ENCODE assay signal across 22 cellular contexts in the genomic region with DNA sequence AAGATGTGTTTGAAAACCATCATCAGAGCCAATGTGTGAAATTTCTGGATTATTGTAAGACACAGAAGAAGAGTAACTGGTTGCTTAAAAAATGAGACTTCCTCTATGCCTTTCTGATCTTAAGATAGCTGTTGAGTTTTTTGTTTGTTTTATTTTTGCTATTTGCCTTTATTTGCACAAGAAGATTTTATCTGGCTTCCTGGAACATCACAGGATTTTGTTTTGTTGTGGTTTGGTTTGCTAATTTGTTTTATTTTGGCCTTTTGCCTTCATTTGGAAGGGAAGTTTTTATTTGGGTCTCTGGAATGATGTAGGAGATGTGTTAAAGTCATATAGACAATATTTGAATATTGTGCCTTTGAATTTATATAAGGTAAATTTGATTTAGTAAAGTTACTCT. TPM values are rescaled to one million over a fixed set of nuclear protein-coding genes. Genes with fewer than 3 reads are reported as not detected.
DNase-seq lines count a peak whose midpoint lies in the region; ATAC-seq and TF ChIP-seq lines count a peak whose summit lies in the region.
"Had no signal": no experiment of that assay in that cellular context is flagged by ENCODE, and none has a peak within 500 bp of the region (broad histone marks: within the 10 kb centered on the region; RNA-seq: fewer than 3 reads in every experiment).

No MANE protein-coding gene starts in this region.

- TF ChIP-seq CTCF in MCF 10A (IDR thresholded peaks at IDR 0.05; ENCODE audit: unreplicated experiment), result no peak

- peaks cover 58% of the 10 kb centered on the region for H3K4me1 Mint-ChIP-seq in activated CD4-positive, alpha-beta T cell treated with anti-CD3 and anti-CD28 coated beads, Interleukin-2, amount 10 ng/mL, durations not matched to agents 24 days and 14 days
- peaks cover 51% of the 10 kb centered on the region for H3K4me1 Mint-ChIP-seq in activated T-helper 2 cell treated with anti-CD3 and anti-CD28 coated beads, Interferon-gamma antibody, Interleukin-2, Interleukin-4, amounts not matched to agents 10 μg/mL and 5 μg/mL and 100 μg/mL, durations not matched to agents 14 hours and 24 hours and 36 hours (ENCODE audit: low read depth)
- peaks cover 31 to 63% (median 56%) of the 10 kb centered on the region in 4 donors for H3K4me1 Mint-ChIP-seq in naive thymus-derived CD8-positive, alpha-beta T cell
- H3K4me1 Mint-ChIP-seq in MCF 10A (ENCODE audit: insufficient read depth, unreplicated experiment), result peaks cover 14% of the 10 kb centered on the region

- H3K9me3 ChIP-seq in Karpas-422 (ENCODE audit: low read length), result no peaks in the 10 kb centered on the region
- H3K9me3 ChIP-seq: BE2C, breast epithelium, stomach had no signal

- no peak overlapping the region for H3K9ac ChIP-seq in Karpas-422 (ENCODE audit: low read length)
- H3K9ac ChIP-seq: GM23248 had no signal

- no TSS peak for BruUV-seq in MCF 10A (replicated peaks; lab: Mats Ljungman, UMichigan)

- DNase-seq in activated CD4-positive, alpha-beta T cell treated with anti-CD3 and anti-CD28 coated beads, Interleukin-2, amount 10 ng/mL, durations not matched to agents 24 days and 14 days, result no peak
- no peak for DNase-seq in activated CD4-positive, alpha-beta T cell treated with anti-CD3 and anti-CD28 coated beads, Interleukin-2, amount 50 U/mL, for 48 hours
- DNase-seq in Karpas-422 (no peak), MCF 10A (ENCODE audit: unreplicated experiment) (no peak)
- DNase-seq in activated T-helper 2 cell treated with anti-CD3 and anti-CD28 coated beads, Interferon-gamma antibody, Interleukin-2, Interleukin-4, amounts not matched to agents 10 μg/mL and 5 μg/mL and 100 μg/mL, durations not matched to agents 14 hours and 24 hours and 36 hours (ENCODE audit: low spot score), result no peak
- no peak for DNase-seq in naive thymus-derived CD8-positive, alpha-beta T cell
- no peak for DNase-seq in activated effector memory CD4-positive, alpha-beta T cell treated with anti-CD3 and anti-CD28 coated beads, Interleukin-2, amount 50 U/mL, for 16 hours
- DNase-seq in stimulated activated CD4-positive, alpha-beta T cell treated with anti-CD3 and anti-CD28 coated beads, Interleukin-4, amount 100 ng/mL, for 24 hours, result no peak
- DNase-seq: BE2C, foreskin fibroblast, GM23248, islet precursor cell, naive B cell, NCI-H1417 treated with DMSO at 0.1 percent for 48 hours, NCI-H748 treated with DMSO at 0.1 percent for 48 hours, posterior cingulate gyrus, stomach, WERI-Rb-1 had no signal

- H3K27me3 ChIP-seq in Karpas-422 (ENCODE audit: low read length), result no peaks in the 10 kb centered on the region
- H3K27me3 ChIP-seq: BE2C, breast epithelium, stomach had no signal

- H3K4me1 ChIP-seq in Karpas-422 (ENCODE audit: low read length), result peaks cover 28% of the 10 kb centered on the region
- H3K4me1 ChIP-seq: BE2C, breast epithelium had no signal

- no peaks in the 10 kb centered on the region for H3K36me3 ChIP-seq in Karpas-422 (ENCODE audit: insufficient read depth, low read length)
- H3K36me3 ChIP-seq: BE2C, breast epithelium, stomach, WERI-Rb-1 had no signal

- CTCF ChIA-PET in MCF 10A (lab: Yijun Ruan, JAX), result interaction anchor here (0.6 to 1.0 kb wide), 2 partner anchors 11 to 487 kb away, joined by 3 to 4 read pairs; no protein-coding TSS in a partner anchor

- no peaks in the 10 kb centered on the region for H4K20me1 ChIP-seq in Karpas-422 (ENCODE audit: insufficient read depth, low read depth, low read length)

- H3K36me3 Mint-ChIP-seq in activated CD4-positive, alpha-beta T cell treated with anti-CD3 and anti-CD28 coated beads, Interleukin-2, amount 10 ng/mL, durations not matched to agents 24 days and 14 days (ENCODE audit: low read depth), result peaks cover 10% of the 10 kb centered on the region
- H3K36me3 Mint-ChIP-seq in activated T-helper 2 cell treated with anti-CD3 and anti-CD28 coated beads, Interferon-gamma antibody, Interleukin-2, Interleukin-4, amounts not matched to agents 10 μg/mL and 5 μg/mL and 100 μg/mL, durations not matched to agents 14 hours and 24 hours and 36 hours (ENCODE audit: low read depth), result peaks cover 12% of the 10 kb centered on the region
- H3K36me3 Mint-ChIP-seq in naive thymus-derived CD8-positive, alpha-beta T cell, result peaks cover 8 to 11% (median 8%) of the 10 kb centered on the region in 3 donors
- H3K36me3 Mint-ChIP-seq in MCF 10A (ENCODE audit: insufficient read depth, unreplicated experiment), result no peaks in the 10 kb centered on the region
- H3K36me3 Mint-ChIP-seq: type B pancreatic cell had no signal

- H3K4me2 ChIP-seq in Karpas-422 (ENCODE audit: low read depth, low read length, poor library complexity, severe bottlenecking), result no peak overlapping the region

- peak overlapping the region; percentile 85 for H3K4me3 Mint-ChIP-seq in activated CD4-positive, alpha-beta T cell treated with anti-CD3 and anti-CD28 coated beads, Interleukin-2, amount 10 ng/mL, durations not matched to agents 24 days and 14 days
- peak overlapping the region; percentile 66 for H3K4me3 Mint-ChIP-seq in activated T-helper 2 cell treated with anti-CD3 and anti-CD28 coated beads, Interferon-gamma antibody, Interleukin-2, Interleukin-4, amounts not matched to agents 10 μg/mL and 5 μg/mL and 100 μg/mL, durations not matched to agents 14 hours and 24 hours and 36 hours (ENCODE audit: low read depth)
- peak overlapping the region in 9 of 10 donors; percentile 46 to 77 (median 64) for H3K4me3 Mint-ChIP-seq in naive thymus-derived CD8-positive, alpha-beta T cell
- no peak overlapping the region for H3K4me3 Mint-ChIP-seq in MCF 10A (ENCODE audit: unreplicated experiment)
- H3K4me3 Mint-ChIP-seq: type B pancreatic cell had no signal

- H3K27ac Mint-ChIP-seq in activated CD4-positive, alpha-beta T cell treated with anti-CD3 and anti-CD28 coated beads, Interleukin-2, amount 10 ng/mL, durations not matched to agents 24 days and 14 days, result peak overlapping the region; percentile 89
- H3K27ac Mint-ChIP-seq in activated T-helper 2 cell treated with anti-CD3 and anti-CD28 coated beads, Interferon-gamma antibody, Interleukin-2, Interleukin-4, amounts not matched to agents 10 μg/mL and 5 μg/mL and 100 μg/mL, durations not matched to agents 14 hours and 24 hours and 36 hours, result peak overlapping the region; percentile 87
- peak overlapping the region; percentile 60 to 93 (median 85) for H3K27ac Mint-ChIP-seq in naive thymus-derived CD8-positive, alpha-beta T cell
- no peak overlapping the region for H3K27ac Mint-ChIP-seq in MCF 10A (ENCODE audit: low read depth, unreplicated experiment)
- H3K27ac Mint-ChIP-seq: type B pancreatic cell had no signal

- H3K9me2 ChIP-seq in Karpas-422 (replicated peaks; ENCODE audit: insufficient read depth, low read length), result no peaks in the 10 kb centered on the region

- H3K9me3 Mint-ChIP-seq in activated CD4-positive, alpha-beta T cell treated with anti-CD3 and anti-CD28 coated beads, Interleukin-2, amount 10 ng/mL, durations not matched to agents 24 days and 14 days, result no peaks in the 10 kb centered on the region
- no peaks in the 10 kb centered on the region for H3K9me3 Mint-ChIP-seq in activated T-helper 2 cell treated with anti-CD3 and anti-CD28 coated beads, Interferon-gamma antibody, Interleukin-2, Interleukin-4, amounts not matched to agents 10 μg/mL and 5 μg/mL and 100 μg/mL, durations not matched to agents 14 hours and 24 hours and 36 hours
- no peaks in the 10 kb centered on the region for H3K9me3 Mint-ChIP-seq in naive thymus-derived CD8-positive, alpha-beta T cell
- no peaks in the 10 kb centered on the region for H3K9me3 Mint-ChIP-seq in MCF 10A (ENCODE audit: unreplicated experiment)
- H3K9me3 Mint-ChIP-seq: type B pancreatic cell had no signal

- no peak overlapping the region for H3K27ac ChIP-seq in Karpas-422 (ENCODE audit: low read length)
- H3K27ac ChIP-seq: breast epithelium, GM23248, WERI-Rb-1 had no signal

- no peaks in the 10 kb centered on the region for H3K27me3 Mint-ChIP-seq in activated CD4-positive, alpha-beta T cell treated with anti-CD3 and anti-CD28 coated beads, Interleukin-2, amount 10 ng/mL, durations not matched to agents 24 days and 14 days
- H3K27me3 Mint-ChIP-seq in activated T-helper 2 cell treated with anti-CD3 and anti-CD28 coated beads, Interferon-gamma antibody, Interleukin-2, Interleukin-4, amounts not matched to agents 10 μg/mL and 5 μg/mL and 100 μg/mL, durations not matched to agents 14 hours and 24 hours and 36 hours (ENCODE audit: low read depth), result no peaks in the 10 kb centered on the region
- H3K27me3 Mint-ChIP-seq in naive thymus-derived CD8-positive, alpha-beta T cell, result no peaks in the 10 kb centered on the region
- H3K27me3 Mint-ChIP-seq in MCF 10A (ENCODE audit: insufficient read depth, unreplicated experiment), result no peaks in the 10 kb centered on the region
- H3K27me3 Mint-ChIP-seq: naive B cell, type B pancreatic cell had no signal

- H3K79me2 ChIP-seq in Karpas-422 (ENCODE audit: low read length), result peaks cover 10% of the 10 kb centered on the region

- ATAC-seq in naive thymus-derived CD8-positive, alpha-beta T cell, result no peak

- POLR2A ChIA-PET in naive thymus-derived CD8-positive, alpha-beta T cell (lab: Charles Lee), result interaction anchor here (0.7 to 3.3 kb wide), 8 partner anchors 9 to 180 kb away, joined by 3 to 20 read pairs (median 5); no protein-coding TSS in a partner anchor
- POLR2A ChIA-PET in MCF 10A (lab: Yijun Ruan, JAX), result no interaction called here

- peak overlapping the region; percentile 52; the same call in 1 of the 2 replicates for H2AFZ ChIP-seq in Karpas-422 (ENCODE audit: low read length)
- H2AFZ ChIP-seq: GM23248 had no signal

- no peak overlapping the region for H3K4me3 ChIP-seq in Karpas-422 (ENCODE audit: low read length)
- H3K4me3 ChIP-seq: breast epithelium, GM23248, lung, stomach had no signal

- intact Hi-C loops in activated CD4-positive, alpha-beta T cell treated with anti-CD3 and anti-CD28 coated beads, Interleukin-2, amount 10 ng/mL, durations not matched to agents 24 days and 14 days (cut with micrococcal nuclease), result loop anchor here (5.0 kb wide), 1 partner anchor 180 kb away; a partner anchor contains a TSS
- intact Hi-C loops in activated T-helper 2 cell treated with anti-CD3 and anti-CD28 coated beads, Interferon-gamma antibody, Interleukin-2, Interleukin-4, amounts not matched to agents 10 μg/mL and 5 μg/mL and 100 μg/mL, durations not matched to agents 14 hours and 24 hours and 36 hours (cut with micrococcal nuclease), result no loop called here
- intact Hi-C loops in MCF 10A (cut with micrococcal nuclease), result no loop called here

RNA-seq across cellular contexts. Expression of a gene that starts 3.9 kb away (rescaled TPM):
- 320 and 321 TPM in 2 replicates for total RNA-seq in activated CD4-positive, alpha-beta T cell treated with anti-CD3 and anti-CD28 coated beads, Interleukin-2, amount 10 ng/mL, durations not matched to agents 24 days and 14 days
- 72.2 and 97.7 TPM in 2 replicates for total RNA-seq in Karpas-422 (2014; rRNA removed; shearing (Covaris generic); ENCODE audit: low replicate concordance)
- 199 and 206 TPM in 2 replicates for total RNA-seq in activated T-helper 2 cell treated with anti-CD3 and anti-CD28 coated beads, Interferon-gamma antibody, Interleukin-2, Interleukin-4, amounts not matched to agents 10 μg/mL and 5 μg/mL and 100 μg/mL, durations not matched to agents 14 hours and 24 hours and 36 hours
- total RNA-seq in naive thymus-derived CD8-positive, alpha-beta T cell, result 100 to 1,000 TPM; 308 to 341 TPM
- 100 to 1,000 TPM; 140 to 220 (median 155) TPM for polyA plus RNA-seq in naive thymus-derived CD8-positive, alpha-beta T cell
- 0.19 TPM in 1 of 2 replicates, not detected in the other for total RNA-seq in MCF 10A (2022)
- total RNA-seq: A172, GM23248 had no signal
- polyA plus RNA-seq: GM23248 had no signal

Comparison
In these comparisons a context has a peak if more than half of its experiments do, and no peak if none do; other contexts are left out.
1. RNA of a gene that starts 3.9 kb away (total RNA-seq): 308 to 341 TPM in naive thymus-derived CD8-positive, alpha-beta T cell, 320 to 321 TPM in activated CD4-positive, alpha-beta T cell treated with anti-CD3 and anti-CD28 coated beads, Interleukin-2, amount 10 ng/mL, durations not matched to agents 24 days and 14 days, 199 to 206 TPM in activated T-helper 2 cell treated with anti-CD3 and anti-CD28 coated beads, Interferon-gamma antibody, Interleukin-2, Interleukin-4, amounts not matched to agents 10 μg/mL and 5 μg/mL and 100 μg/mL, durations not matched to agents 14 hours and 24 hours and 36 hours and 72.2 to 97.7 TPM in Karpas-422; 0.19 TPM in MCF 10A; every median in the first group is over 10 times any median in the second.